9 cellular contexts compared by ENCODE assay signal in the genomic region with DNA sequence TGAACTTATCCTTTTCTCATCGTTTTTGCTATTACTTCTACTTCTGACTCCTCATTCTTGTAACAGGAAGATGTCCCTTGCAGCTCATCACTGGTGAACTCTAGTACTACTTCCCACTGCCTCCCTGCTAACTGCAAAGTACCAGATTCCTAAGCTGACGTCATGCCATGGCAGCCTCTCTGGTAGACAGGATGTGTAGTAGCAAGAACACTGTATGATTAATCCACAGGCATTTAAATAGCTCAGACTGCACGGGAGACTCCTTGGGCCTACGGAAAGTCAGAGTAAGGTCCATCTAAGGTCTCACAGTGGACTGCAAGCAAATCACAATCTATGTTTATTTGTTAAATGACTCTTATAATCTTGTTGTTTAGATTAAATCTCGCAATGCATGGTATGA. TPM values are rescaled to one million over a fixed set of nuclear protein-coding genes. Genes with fewer than 3 reads are reported as not detected.
A peak's percentile ranks its signal among the peaks of the same experiment; 100 is the strongest.
DNase-seq lines count a peak whose midpoint lies in the region; ATAC-seq and TF ChIP-seq lines count a peak whose summit lies in the region.
"Had no signal": no experiment of that assay in that cellular context is flagged by ENCODE, and none has a peak within 500 bp of the region (broad histone marks: within the 10 kb centered on the region; RNA-seq: fewer than 3 reads in every experiment).

No MANE protein-coding gene starts in this region.

- in situ Hi-C loops in T47D (cut with HindIII; ENCODE audit: low pct_unique_long_range_greater_than_20kb, low sequenced_read_pairs), result no loop called here

- H3K4me3 ChIP-seq in kidney epithelial cell (ENCODE audit: low read depth, low read length) (no peak overlapping the region), testis (no peak overlapping the region)

- 48 to 58% methylated on average over 5 of the region's 5 CpGs for WGBS in testis, 2 donors

- H3K36me3 ChIP-seq in kidney epithelial cell (ENCODE audit: control insufficient read depth, insufficient read depth, low read length) (no peaks in the 10 kb centered on the region), testis (ENCODE audit: low read depth, missing control alignments) (no peaks in the 10 kb centered on the region)

- TF ChIP-seq CTCF in kidney epithelial cell (IDR thresholded peaks at IDR 0.05; ENCODE audit: insufficient read depth, low read length, poor library complexity, severe bottlenecking), result no peak
- no peak for TF ChIP-seq CTCF in testis (IDR thresholded peaks at IDR 0.05)

- ATAC-seq in GM21515 (IDR thresholded peaks at IDR 0.05; ENCODE audit: unreplicated experiment), result no peak

- intact Hi-C loops in testis (cut with DNase I; ENCODE audit: low total_unique reads), result no loop called here

- no peak for TF ChIP-seq POLR2A in testis (IDR thresholded peaks at IDR 0.05)

- H3K27me3 ChIP-seq in kidney epithelial cell (ENCODE audit: control insufficient read depth, insufficient read depth, low read length) (no peaks in the 10 kb centered on the region), testis (no peaks in the 10 kb centered on the region)

- H3K4me1 ChIP-seq in testis, result no peaks in the 10 kb centered on the region

- H3K27ac ChIP-seq in testis, result no peak overlapping the region

- no peaks in the 10 kb centered on the region for H3K9me3 ChIP-seq in testis

- DNase-seq in 8988T, result peak; percentile 7
- DNase-seq in HK-2 (ENCODE audit: unreplicated experiment), result peak; percentile 57
- DNase-seq in T47D (ENCODE audit: low read depth in 1 of 2, low spot score in 1 of 2), result peak; percentile 11 to 28
- peak; percentile 84 for DNase-seq in kidney epithelial cell (ENCODE audit: low read depth)
- DNase-seq in NCI-H2227 (lab: John Stamatoyannopoulos, UW; ENCODE audit: unreplicated experiment), result no peak
- no peak for DNase-seq in testis
- DNase-seq in DMS114 treated with DMSO at 0.1 percent for 48 hours (lab: John Stamatoyannopoulos, UW; ENCODE audit: unreplicated experiment), result no peak
- DNase-seq: CD8-positive, alpha-beta memory T cell had no signal

RNA-seq across cellular contexts. Expression of a gene that starts 43.5 kb away (rescaled TPM):
- total RNA-seq in kidney epithelial cell, result 0.07 TPM in 1 of 2 replicates, not detected in the other
- total RNA-seq in testis, result 10 to 100 TPM; 10.1 to 21.0 TPM
- 22.6 TPM for polyA plus RNA-seq in testis (ENCODE audit: insufficient read depth, low read depth, low replicate concordance)
- total RNA-seq: CD8-positive, alpha-beta memory T cell had no signal
- polyA plus RNA-seq: CD8-positive, alpha-beta memory T cell had no signal

RNA-seq across cellular contexts. Expression of a gene that starts 43.6 kb away (rescaled TPM):
- total RNA-seq in kidney epithelial cell, result 13.3 and 17.6 TPM in 2 replicates
- 10 to 100 TPM; 47.6 to 63.3 TPM for total RNA-seq in testis
- 84.9 TPM for polyA plus RNA-seq in testis (ENCODE audit: insufficient read depth, low read depth, low replicate concordance)

Comparison
In these comparisons a context has a peak if more than half of its experiments do, and no peak if none do; other contexts are left out.
1. DNase-seq: peak in 8988T (single experiment), HK-2 (single experiment), T47D (2 of 2) and kidney epithelial cell (single experiment); none in NCI-H2227 (single experiment), testis (single experiment) and DMS114 treated with DMSO at 0.1 percent for 48 hours (single experiment).
2. RNA of a gene that starts 43.5 kb away (total RNA-seq): 10.1 to 21.0 TPM in testis; 0.07 TPM in kidney epithelial cell; every median in the first group is over 10 times any median in the second.